In the genomic region with DNA sequence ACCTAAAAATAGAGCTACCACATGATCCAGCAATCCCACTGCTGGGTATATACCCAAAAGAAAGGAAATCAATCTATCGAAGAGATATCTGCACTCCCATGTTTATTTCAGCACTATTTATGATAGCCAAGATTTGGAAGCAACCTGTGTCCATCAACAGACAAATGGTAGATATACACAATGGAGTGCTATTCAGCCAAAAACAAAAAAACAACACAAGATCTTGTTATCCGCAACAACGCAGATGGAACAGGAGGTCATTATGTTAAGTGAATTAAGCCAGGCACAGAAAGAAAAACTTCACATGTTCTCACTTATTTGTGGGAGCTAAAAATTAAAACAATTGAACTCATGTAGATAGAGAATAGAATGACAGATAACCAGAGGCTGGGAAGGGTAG, we compare ENCODE assay signal across 15 cellular contexts. TPM values are rescaled to one million over a fixed set of nuclear protein-coding genes. Genes with fewer than 3 reads are reported as not detected.
"Had no signal": no experiment of that assay in that cellular context is flagged by ENCODE, and none has a peak within 500 bp of the region (broad histone marks: within the 10 kb centered on the region; RNA-seq: fewer than 3 reads in every experiment).

No MANE protein-coding gene starts in this region.

RNA-seq across cellular contexts. Expression of gene TCP11, which starts 2.9 kb away (rescaled TPM):
- total RNA-seq: activated naive CD4-positive, alpha-beta T cell treated with anti-CD3 and anti-CD28 coated beads for 36 hours; activated naive CD4-positive, alpha-beta T cell treated with anti-CD3 and anti-CD28 coated beads, Interleukin-2, amount 50 U/mL, for 72 hours; activated naive CD8-positive, alpha-beta T cell treated with anti-CD3 and anti-CD28 coated beads for 36 hours; activated naive CD8-positive, alpha-beta T cell treated with anti-CD3 and anti-CD28 coated beads, Interleukin-2, amount 10 ng/mL, durations not matched to agents 7 days and 5 days; activated T-cell treated with anti-CD3 and anti-CD28 coated beads, Interleukin-2, amount 50 U/mL, for 4 hours; activated T-cell treated with anti-CD3 and anti-CD28 coated beads, Interleukin-2, amount 50 U/mL, for 72 hours; activated T-helper 1 cell treated with anti-CD3 and anti-CD28 coated beads, Interleukin-12 subunit alpha, Interleukin-12 subunit beta, Interleukin-2, Interleukin-4 antibody, amounts not matched to agents 30 ng/mL and 10 ng/mL and 1 ng/mL, durations not matched to agents 14 hours and 24 hours and 36 hours; activated T-helper 17 cell treated with anti-CD3 and anti-CD28 coated beads, Interleukin-2, amount 50 U/mL, for 72 hours; activated T-helper 2 cell treated with anti-CD3 and anti-CD28 coated beads, Interferon-gamma antibody, Interleukin-2, Interleukin-4, amounts not matched to agents 10 μg/mL and 5 μg/mL and 100 μg/mL, durations not matched to agents 14 hours and 24 hours and 36 hours; astrocyte; body of pancreas; bronchial epithelial cell; cardiac septum; cerebellum; chondrocyte had no signal
